Comparison of ENCODE assay signal across 19 cellular contexts in the genomic region with DNA sequence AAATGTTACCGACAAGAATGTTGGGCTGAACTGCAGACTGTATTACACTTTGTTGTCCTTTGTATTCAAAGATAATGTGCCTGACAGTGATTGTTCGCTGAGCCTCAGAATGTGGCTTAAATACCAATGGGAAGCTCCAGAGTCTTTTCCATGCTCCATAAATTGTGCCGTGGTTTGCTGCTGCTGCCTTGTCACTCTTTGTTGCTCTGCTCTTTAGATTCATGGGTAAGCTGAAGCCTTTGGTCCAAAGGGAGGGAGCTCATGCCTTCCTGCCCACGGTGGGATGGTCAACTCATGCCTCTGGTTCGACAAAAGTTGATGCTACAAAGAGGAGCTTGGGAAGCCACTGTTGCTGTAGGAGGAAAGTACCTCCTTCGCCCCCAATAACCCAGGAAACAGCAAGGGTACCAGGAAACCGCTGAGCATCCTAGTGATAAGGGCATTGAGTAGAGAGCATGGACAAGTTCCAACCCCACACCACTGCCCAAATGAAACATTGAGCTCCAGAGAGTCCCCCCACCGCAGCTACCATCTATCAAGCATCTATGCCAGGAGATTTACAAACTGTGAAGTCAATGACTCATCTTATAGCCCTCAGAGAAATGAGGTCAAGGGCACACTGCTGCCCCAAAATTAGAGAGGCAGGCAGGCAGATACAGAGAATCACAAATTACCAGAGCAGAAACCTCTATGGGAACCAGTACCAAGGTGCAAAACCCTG.
DNase-seq lines count a peak whose midpoint lies in the region; ATAC-seq and TF ChIP-seq lines count a peak whose summit lies in the region.
"Had no signal": no experiment of that assay in that cellular context is flagged by ENCODE, and none has a peak within 500 bp of the region (broad histone marks: within the 10 kb centered on the region; RNA-seq: fewer than 3 reads in every experiment).

No MANE protein-coding gene starts in this region.

- H3K9me3 Mint-ChIP-seq in activated T-cell treated with anti-CD3 and anti-CD28 coated beads, Interleukin-2, amount 50 U/mL, for 72 hours, result no peaks in the 10 kb centered on the region

- H3K36me3 ChIP-seq in aorta (ENCODE audit: control insufficient read depth in 1 of 2, insufficient read depth in 2 of 2, low read length in 1 of 2) (no peaks in the 10 kb centered on the region), sigmoid colon (no peaks in the 10 kb centered on the region)

- H3K4me3 Mint-ChIP-seq in activated T-cell treated with anti-CD3 and anti-CD28 coated beads, Interleukin-2, amount 50 U/mL, for 72 hours, result peak overlapping the region; percentile 13 to 24
- H3K4me3 Mint-ChIP-seq: CD4-positive, CD25-positive, alpha-beta regulatory T cell had no signal

- H3K27ac ChIP-seq in aorta (ENCODE audit: low read depth in 1 of 2, low read length in 2 of 2), result peak overlapping the region in 1 of 2 donors; percentile 12
- peak overlapping the region in 1 of 4 donors; percentile 39 for H3K27ac ChIP-seq in sigmoid colon
- H3K27ac ChIP-seq: 22Rv1, body of pancreas, testis had no signal

- DNase-seq in activated T-cell treated with anti-CD3 and anti-CD28 coated beads, Interleukin-2, amount 50 U/mL, for 72 hours, result no peak
- no peak for DNase-seq in activated T-cell treated with anti-CD3 and anti-CD28 coated beads, Interleukin-2, amount 50 U/mL, for 48 hours
- DNase-seq in amniotic epithelial cell (ENCODE audit: low read depth) (peak; percentile 58), left kidney (ENCODE audit: low read depth, low spot score) (peak; percentile 88), aorta (no peak), kidney glomerular epithelial cell (lab: John Stamatoyannopoulos, UW) (no peak), sigmoid colon (no peak)
- DNase-seq: activated naive CD4-positive, alpha-beta T cell; DND-41; left colon; NCI-H1048; stimulated activated CD4-positive, alpha-beta T cell treated with anti-CD3 and anti-CD28 coated beads, Interleukin-2, amount 100 ng/mL, for 24 hours; T-helper 2 cell had no signal

- TF ChIP-seq POLR2A in sigmoid colon (IDR thresholded peaks at IDR 0.05), result no peak

- no peaks in the 10 kb centered on the region for H3K36me3 Mint-ChIP-seq in activated T-cell treated with anti-CD3 and anti-CD28 coated beads, Interleukin-2, amount 50 U/mL, for 72 hours (ENCODE audit: insufficient read depth in 2 of 2)
- H3K36me3 Mint-ChIP-seq: CD4-positive, CD25-positive, alpha-beta regulatory T cell had no signal

- H3K27ac Mint-ChIP-seq in activated T-cell treated with anti-CD3 and anti-CD28 coated beads, Interleukin-2, amount 50 U/mL, for 72 hours, result no peak overlapping the region

- no peak for ATAC-seq in activated T-cell treated with anti-CD3 and anti-CD28 coated beads, Interleukin-2, amount 50 U/mL, for 72 hours (replicated peaks in 1 of 2)
- peak; percentile 27 for ATAC-seq in aorta (ENCODE audit: low FRiP score)
- no peak for ATAC-seq in HG03520 (IDR thresholded peaks at IDR 0.05; ENCODE audit: unreplicated experiment)
- ATAC-seq: body of pancreas, HCT116, left colon had no signal

- no peaks in the 10 kb centered on the region for H3K9me3 ChIP-seq in aorta (ENCODE audit: control insufficient read depth, low read length)
- H3K9me3 ChIP-seq in sigmoid colon, result no peaks in the 10 kb centered on the region
- H3K9me3 ChIP-seq: body of pancreas, testis had no signal

- H3K27me3 Mint-ChIP-seq in activated T-cell treated with anti-CD3 and anti-CD28 coated beads, Interleukin-2, amount 50 U/mL, for 72 hours (ENCODE audit: low read depth), result no peaks in the 10 kb centered on the region

- no peak for TF ChIP-seq CTCF in sigmoid colon (IDR thresholded peaks at IDR 0.05)

- H3K27me3 ChIP-seq in aorta (ENCODE audit: control insufficient read depth in 1 of 2, insufficient read depth in 2 of 2, low read length in 1 of 2) (no peaks in the 10 kb centered on the region), sigmoid colon (no peaks in the 10 kb centered on the region)
- H3K27me3 ChIP-seq: body of pancreas, testis had no signal

- peak overlapping the region in 1 of 2 donors; percentile 50 for H3K4me3 ChIP-seq in aorta (ENCODE audit: low read length in 2 of 2)
- peak overlapping the region in 1 of 4 donors; percentile 15 for H3K4me3 ChIP-seq in sigmoid colon
- H3K4me3 ChIP-seq: body of pancreas, testis had no signal

- WGBS in aorta, 2 donors, result 6 to 11% methylated on average over 8 of the region's 8 CpGs
- WGBS in sigmoid colon, 2 donors, result 82 to 84% methylated on average over 8 of the region's 8 CpGs

- TF ChIP-seq EP300 in sigmoid colon (IDR thresholded peaks at IDR 0.05), result no peak

- H3K4me1 Mint-ChIP-seq in activated T-cell treated with anti-CD3 and anti-CD28 coated beads, Interleukin-2, amount 50 U/mL, for 72 hours (ENCODE audit: low read depth), result peaks cover 20% of the 10 kb centered on the region

- peaks cover 0 to 3% of the 10 kb centered on the region in 2 donors for H3K4me1 ChIP-seq in aorta (ENCODE audit: control insufficient read depth in 1 of 2, insufficient read depth in 2 of 2, low read length in 2 of 2)
- peaks cover 0 to 18% (median 15%) of the 10 kb centered on the region in 4 donors for H3K4me1 ChIP-seq in sigmoid colon

- intact Hi-C loops in aorta (cut with DNase I), result no loop called here
- intact Hi-C loops in sigmoid colon (cut with DNase I), result no loop called here

Comparison
In these comparisons a context has a peak if more than half of its experiments do, and no peak if none do; other contexts are left out.
1. DNase-seq: peak in amniotic epithelial cell (single experiment) and left kidney (single experiment); none in activated T-cell treated with anti-CD3 and anti-CD28 coated beads, Interleukin-2, amount 50 U/mL, for 72 hours (0 of 2), activated T-cell treated with anti-CD3 and anti-CD28 coated beads, Interleukin-2, amount 50 U/mL, for 48 hours (0 of 2), aorta (0 of 2), kidney glomerular epithelial cell (single experiment) and sigmoid colon (single experiment).